ENCODE assay signal across 8 cellular contexts in the genomic region with DNA sequence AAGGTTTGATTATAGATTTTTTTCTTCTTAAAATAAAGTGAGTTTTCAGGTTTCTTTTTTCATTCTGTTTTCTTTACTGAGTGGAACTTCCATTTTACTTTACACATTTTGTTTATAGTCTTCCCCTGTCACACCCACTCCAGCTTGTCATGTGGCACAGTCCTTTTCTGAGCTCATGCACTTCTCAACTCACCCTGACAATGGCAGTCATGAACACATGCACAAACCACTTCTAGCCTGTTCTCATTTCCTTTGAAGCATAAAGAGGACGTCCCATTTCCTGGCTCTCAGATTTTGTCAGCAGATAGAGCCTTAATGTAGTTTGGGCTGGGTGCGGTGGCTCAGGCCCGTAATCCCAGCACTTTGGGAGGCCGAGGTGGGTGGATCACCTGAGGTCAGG.
A peak's percentile ranks its signal among the peaks of the same experiment; 100 is the strongest.
DNase-seq lines count a peak whose midpoint lies in the region; ATAC-seq and TF ChIP-seq lines count a peak whose summit lies in the region.
"Had no signal": no experiment of that assay in that cellular context is flagged by ENCODE, and none has a peak within 500 bp of the region (broad histone marks: within the 10 kb centered on the region; RNA-seq: fewer than 3 reads in every experiment).

No MANE protein-coding gene starts in this region.

- peak; percentile 59 for DNase-seq in GM12865 (ENCODE audit: low read depth)
- DNase-seq in T follicular helper cell (ENCODE audit: low read depth): peak; percentile 55
- DNase-seq in foreskin melanocyte: peak; percentile 15
- no peak for DNase-seq in AG20443 (ENCODE audit: low spot score)
- DNase-seq in NCI-H2196 treated with DMSO at 0.1 percent for 48 hours (lab: John Stamatoyannopoulos, UW; ENCODE audit: unreplicated experiment): no peak
- DNase-seq: anterior cingulate cortex had no signal

- ATAC-seq in GM21423 (IDR thresholded peaks at IDR 0.05; ENCODE audit: unreplicated experiment): peak; percentile 43
- ATAC-seq in HG02973 (IDR thresholded peaks at IDR 0.05; ENCODE audit: unreplicated experiment): no peak

- TF ChIP-seq CTCF in GM12865 (IDR thresholded peaks at IDR 0.05; ENCODE audit: insufficient read depth, low read depth, low read length, missing control alignments): no peak

- no peak overlapping the region for H3K4me3 ChIP-seq in GM12865 (ENCODE audit: low read depth, low read length)

Comparison
In these comparisons a context has a peak if more than half of its experiments do, and no peak if none do; other contexts are left out.
1. DNase-seq: peak in GM12865 (single experiment), T follicular helper cell (single experiment) and foreskin melanocyte (single experiment); none in AG20443 (single experiment) and NCI-H2196 treated with DMSO at 0.1 percent for 48 hours (single experiment).